1 cellular context compared by ENCODE assay signal in genomic region chr2:54228945-54229344, GRCh38.
TF ChIP-seq lines count a peak whose summit lies in the region.

No MANE protein-coding gene starts in this region.

TF ChIP-seq in SK-N-SH, 30 proteins besides CTCF, POLR2A, EP300 and RAD21:
- no peak for TF ChIP-seq YY1 (IDR thresholded peaks at IDR 0.05; ENCODE audit: low read depth)
- TF ChIP-seq CHD2 (IDR thresholded peaks at IDR 0.05; ENCODE audit: low read length, partially characterized antibody): no peak
- TF ChIP-seq SIN3A (IDR thresholded peaks at IDR 0.05; ENCODE audit: borderline replicate concordance, low read depth, low read length): no peak
- TF ChIP-seq FOXM1 (IDR thresholded peaks at IDR 0.05; ENCODE audit: low read depth): no peak
- TF ChIP-seq GATA2 (CRISPR knock-in tag; IDR thresholded peaks at IDR 0.05): no peak
- no peak for TF ChIP-seq SMC3 (IDR thresholded peaks at IDR 0.05; ENCODE audit: low read depth, low read length)
- TF ChIP-seq USF1 (IDR thresholded peaks at IDR 0.05; ENCODE audit: borderline replicate concordance, low read depth): no peak
- no peak for TF ChIP-seq FOXJ3 (CRISPR knock-in tag; IDR thresholded peaks at IDR 0.05)
- TF ChIP-seq JUND (IDR thresholded peaks at IDR 0.05): no peak
- TF ChIP-seq EZH2phosphoT487 (IDR thresholded peaks at IDR 0.05; ENCODE audit: borderline replicate concordance, low read depth): no peak
- TF ChIP-seq, protein P1, sequence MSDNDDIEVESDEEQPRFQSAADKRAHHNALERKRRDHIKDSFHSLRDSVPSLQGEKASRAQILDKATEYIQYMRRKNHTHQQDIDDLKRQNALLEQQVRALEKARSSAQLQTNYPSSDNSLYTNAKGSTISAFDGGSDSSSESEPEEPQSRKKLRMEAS (IDR thresholded peaks at IDR 0.05; ENCODE audit: low read depth): no peak
- TF ChIP-seq MXI1 (IDR thresholded peaks at IDR 0.05; ENCODE audit: low read depth, low read length): no peak
- no peak for TF ChIP-seq POLR2AphosphoS5 (IDR thresholded peaks at IDR 0.05; ENCODE audit: low read depth, low read length)
- TF ChIP-seq, protein P2, sequence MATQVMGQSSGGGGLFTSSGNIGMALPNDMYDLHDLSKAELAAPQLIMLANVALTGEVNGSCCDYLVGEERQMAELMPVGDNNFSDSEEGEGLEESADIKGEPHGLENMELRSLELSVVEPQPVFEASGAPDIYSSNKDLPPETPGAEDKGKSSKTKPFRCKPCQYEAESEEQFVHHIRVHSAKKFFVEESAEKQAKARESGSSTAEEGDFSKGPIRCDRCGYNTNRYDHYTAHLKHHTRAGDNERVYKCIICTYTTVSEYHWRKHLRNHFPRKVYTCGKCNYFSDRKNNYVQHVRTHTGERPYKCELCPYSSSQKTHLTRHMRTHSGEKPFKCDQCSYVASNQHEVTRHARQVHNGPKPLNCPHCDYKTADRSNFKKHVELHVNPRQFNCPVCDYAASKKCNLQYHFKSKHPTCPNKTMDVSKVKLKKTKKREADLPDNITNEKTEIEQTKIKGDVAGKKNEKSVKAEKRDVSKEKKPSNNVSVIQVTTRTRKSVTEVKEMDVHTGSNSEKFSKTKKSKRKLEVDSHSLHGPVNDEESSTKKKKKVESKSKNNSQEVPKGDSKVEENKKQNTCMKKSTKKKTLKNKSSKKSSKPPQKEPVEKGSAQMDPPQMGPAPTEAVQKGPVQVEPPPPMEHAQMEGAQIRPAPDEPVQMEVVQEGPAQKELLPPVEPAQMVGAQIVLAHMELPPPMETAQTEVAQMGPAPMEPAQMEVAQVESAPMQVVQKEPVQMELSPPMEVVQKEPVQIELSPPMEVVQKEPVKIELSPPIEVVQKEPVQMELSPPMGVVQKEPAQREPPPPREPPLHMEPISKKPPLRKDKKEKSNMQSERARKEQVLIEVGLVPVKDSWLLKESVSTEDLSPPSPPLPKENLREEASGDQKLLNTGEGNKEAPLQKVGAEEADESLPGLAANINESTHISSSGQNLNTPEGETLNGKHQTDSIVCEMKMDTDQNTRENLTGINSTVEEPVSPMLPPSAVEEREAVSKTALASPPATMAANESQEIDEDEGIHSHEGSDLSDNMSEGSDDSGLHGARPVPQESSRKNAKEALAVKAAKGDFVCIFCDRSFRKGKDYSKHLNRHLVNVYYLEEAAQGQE (IDR thresholded peaks at IDR 0.05; ENCODE audit: low read depth, low read length): no peak
- TF ChIP-seq FOSL2 (IDR thresholded peaks at IDR 0.05; ENCODE audit: borderline replicate concordance, low read depth): no peak
- TF ChIP-seq MEF2A (IDR thresholded peaks at IDR 0.05; ENCODE audit: borderline replicate concordance, low read depth): no peak
- TF ChIP-seq NRF1 (IDR thresholded peaks at IDR 0.05; ENCODE audit: low read depth, low read length): no peak
- no peak for TF ChIP-seq RXRA (IDR thresholded peaks at IDR 0.05; ENCODE audit: borderline replicate concordance, low read depth)
